Comparison of ENCODE assay signal across 18 cellular contexts in the genomic region with DNA sequence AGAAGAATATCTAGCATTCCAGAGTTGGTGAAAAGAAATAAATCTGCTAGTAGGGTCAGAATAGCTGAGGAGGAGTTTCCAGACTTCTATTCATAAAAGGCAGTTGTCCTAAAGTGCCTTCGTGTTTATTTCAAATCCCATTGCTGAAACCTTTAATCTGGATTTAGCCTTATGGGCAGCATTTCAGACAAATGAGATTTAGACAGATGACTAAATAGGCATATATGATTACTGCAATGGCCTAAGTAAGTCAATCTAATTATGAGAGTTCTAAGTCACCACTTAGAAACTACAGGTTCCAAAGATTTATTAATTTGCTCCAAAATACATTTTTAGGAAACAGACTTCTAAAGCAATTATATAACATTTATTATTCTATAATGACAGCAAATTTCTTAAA.
"Had no signal": no experiment of that assay in that cellular context is flagged by ENCODE, and none has a peak within 500 bp of the region (broad histone marks: within the 10 kb centered on the region; RNA-seq: fewer than 3 reads in every experiment).

No MANE protein-coding gene starts in this region.

- ATAC-seq: Panc1, PC-3 had no signal

- DNase-seq: KBM-7; MV-4-11; NCI-H1048; NCI-H1105; NCI-H1436 treated with DMSO at 0.1 percent for 48 hours; NCI-H1694; NCI-H2029 treated with DMSO at 0.1 percent for 48 hours; NCI-H2171 treated with DMSO at 0.1 percent for 48 hours; NCI-H345; NCI-H446 treated with DMSO at 0.1 percent for 48 hours; NCI-H510A treated with DMSO at 0.1 percent for 48 hours; NCI-H526; NK-92 treated with Interleukin-12 subunit alpha and Interleukin-12 subunit beta, amount 100 ng/mL, for 24 hours; PC-3; SHP77; T-helper 1 cell had no signal

- H3K27ac ChIP-seq: RWPE1 had no signal
